In genomic region chr7:38192347-38192746, GRCh38 we compare ENCODE assay signal across 16 cellular contexts.
"Had no signal": no experiment of that assay in that cellular context is flagged by ENCODE, and none has a peak within 500 bp of the region (broad histone marks: within the 10 kb centered on the region; RNA-seq: fewer than 3 reads in every experiment).

No MANE protein-coding gene starts in this region.

- H3K27me3 Mint-ChIP-seq: stimulated activated memory B cell treated with anti-CD40 and anti-IgM and Interleukin-4, amounts not matched to agents 10 μg/mL and 1 μg/mL and 100 μg/mL, for 72 hours had no signal

- DNase-seq: activated CD4-positive, alpha-beta T cell treated with anti-CD3 and anti-CD28 coated beads, Interleukin-2, amount 50 U/mL, for 48 hours; activated naive CD4-positive, alpha-beta T cell treated with Interleukin-2 at 50 U/mL for 16 hours; activated T-cell treated with anti-CD3 and anti-CD28 coated beads, Interleukin-2, amount 50 U/mL, for 1 hour; heart right ventricle; posterior cingulate gyrus; sigmoid colon; stimulated activated CD4-positive, alpha-beta T cell treated with anti-CD3 and anti-CD28 coated beads, Interleukin-4, amount 100 ng/mL, for 4 hours; T-helper 9 cell; testis had no signal

- H3K36me3 ChIP-seq: ascending aorta, esophagus muscularis mucosa, heart right ventricle, sigmoid colon had no signal

- H3K4me3 Mint-ChIP-seq: nephron; stimulated activated memory B cell treated with anti-CD40 and anti-IgM and Interleukin-4, amounts not matched to agents 10 μg/mL and 1 μg/mL and 100 μg/mL, for 72 hours had no signal

- H3K27me3 ChIP-seq: ascending aorta, esophagus muscularis mucosa, heart right ventricle, sigmoid colon, testis had no signal

- H3K4me3 ChIP-seq: ascending aorta, coronary artery, esophagus muscularis mucosa, heart right ventricle, sigmoid colon, SK-N-MC, testis had no signal

- H3K9me3 ChIP-seq: testis had no signal

- H3K27ac Mint-ChIP-seq: activated T-helper 2 cell treated with anti-CD3 and anti-CD28 coated beads, Interferon-gamma antibody, Interleukin-2, Interleukin-4, amounts not matched to agents 10 μg/mL and 5 μg/mL and 100 μg/mL, durations not matched to agents 14 hours and 24 hours and 36 hours; nephron; stimulated activated memory B cell treated with anti-CD40 and anti-IgM and Interleukin-4, amounts not matched to agents 10 μg/mL and 1 μg/mL and 100 μg/mL, for 72 hours had no signal

- H3K4me1 ChIP-seq: testis had no signal

- H3K9me3 Mint-ChIP-seq: stimulated activated memory B cell treated with anti-CD40 and anti-IgM and Interleukin-4, amounts not matched to agents 10 μg/mL and 1 μg/mL and 100 μg/mL, for 72 hours had no signal

- ATAC-seq: heart right ventricle; stimulated activated memory B cell treated with anti-CD40 and anti-IgM and Interleukin-4, amounts not matched to agents 10 μg/mL and 1 μg/mL and 100 μg/mL, for 72 hours had no signal

- H3K27ac ChIP-seq: ascending aorta, coronary artery, esophagus muscularis mucosa, heart right ventricle, sigmoid colon, SK-N-MC, testis had no signal
